ENCODE assay signal across 1 cellular context in the genomic region with DNA sequence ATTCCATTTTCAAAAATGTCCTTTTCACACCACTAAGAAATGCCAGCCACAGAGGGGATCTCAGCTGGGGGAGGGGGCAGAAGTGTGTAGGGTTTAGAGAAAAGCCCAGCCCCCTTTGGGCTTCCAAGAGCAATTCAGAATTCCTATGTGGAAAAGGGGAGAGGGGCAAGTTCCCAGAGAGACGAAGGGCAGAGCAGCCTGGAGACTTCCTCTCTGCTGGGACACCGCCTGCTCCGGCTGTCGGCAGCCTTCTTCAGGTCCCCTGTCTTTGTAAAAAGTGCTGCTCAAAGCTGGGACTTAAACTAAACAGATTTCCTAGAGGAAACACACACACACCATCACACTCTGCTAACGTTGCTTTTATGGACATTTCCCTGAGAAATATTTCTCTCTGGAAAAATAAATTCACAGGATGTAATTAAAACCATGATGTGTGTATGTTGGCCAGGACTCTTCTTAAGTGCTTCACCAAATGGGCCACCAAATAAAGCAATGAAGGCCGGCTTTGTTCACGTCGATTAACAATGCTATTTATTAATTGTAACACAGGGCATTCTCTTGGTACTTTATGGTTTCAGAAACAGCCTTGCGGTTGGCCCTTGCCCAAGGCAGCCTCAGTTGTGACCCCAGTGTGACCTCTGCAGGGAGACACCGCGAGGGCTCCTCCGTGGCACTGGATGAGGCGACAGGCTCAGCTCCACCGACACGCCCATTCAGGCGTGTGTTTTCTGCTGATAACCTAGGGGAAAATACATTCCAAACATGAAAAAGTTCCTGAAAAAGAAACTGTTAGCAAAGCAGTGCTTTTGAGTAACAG.
TF ChIP-seq lines count a peak whose summit lies in the region.

No MANE protein-coding gene starts in this region.

TF ChIP-seq in WTC11, 78 proteins besides CTCF, POLR2A, EP300 and RAD21 (continued from another document):
- TF ChIP-seq, protein P1, sequence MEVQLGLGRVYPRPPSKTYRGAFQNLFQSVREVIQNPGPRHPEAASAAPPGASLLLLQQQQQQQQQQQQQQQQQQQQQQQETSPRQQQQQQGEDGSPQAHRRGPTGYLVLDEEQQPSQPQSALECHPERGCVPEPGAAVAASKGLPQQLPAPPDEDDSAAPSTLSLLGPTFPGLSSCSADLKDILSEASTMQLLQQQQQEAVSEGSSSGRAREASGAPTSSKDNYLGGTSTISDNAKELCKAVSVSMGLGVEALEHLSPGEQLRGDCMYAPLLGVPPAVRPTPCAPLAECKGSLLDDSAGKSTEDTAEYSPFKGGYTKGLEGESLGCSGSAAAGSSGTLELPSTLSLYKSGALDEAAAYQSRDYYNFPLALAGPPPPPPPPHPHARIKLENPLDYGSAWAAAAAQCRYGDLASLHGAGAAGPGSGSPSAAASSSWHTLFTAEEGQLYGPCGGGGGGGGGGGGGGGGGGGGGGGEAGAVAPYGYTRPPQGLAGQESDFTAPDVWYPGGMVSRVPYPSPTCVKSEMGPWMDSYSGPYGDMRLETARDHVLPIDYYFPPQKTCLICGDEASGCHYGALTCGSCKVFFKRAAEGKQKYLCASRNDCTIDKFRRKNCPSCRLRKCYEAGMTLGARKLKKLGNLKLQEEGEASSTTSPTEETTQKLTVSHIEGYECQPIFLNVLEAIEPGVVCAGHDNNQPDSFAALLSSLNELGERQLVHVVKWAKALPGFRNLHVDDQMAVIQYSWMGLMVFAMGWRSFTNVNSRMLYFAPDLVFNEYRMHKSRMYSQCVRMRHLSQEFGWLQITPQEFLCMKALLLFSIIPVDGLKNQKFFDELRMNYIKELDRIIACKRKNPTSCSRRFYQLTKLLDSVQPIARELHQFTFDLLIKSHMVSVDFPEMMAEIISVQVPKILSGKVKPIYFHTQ (CRISPR knock-in tag; IDR thresholded peaks at IDR 0.05): no peak
- TF ChIP-seq ZNF263 (CRISPR knock-in tag; IDR thresholded peaks at IDR 0.05; ENCODE audit: low read depth): no peak
- TF ChIP-seq, protein P2, sequence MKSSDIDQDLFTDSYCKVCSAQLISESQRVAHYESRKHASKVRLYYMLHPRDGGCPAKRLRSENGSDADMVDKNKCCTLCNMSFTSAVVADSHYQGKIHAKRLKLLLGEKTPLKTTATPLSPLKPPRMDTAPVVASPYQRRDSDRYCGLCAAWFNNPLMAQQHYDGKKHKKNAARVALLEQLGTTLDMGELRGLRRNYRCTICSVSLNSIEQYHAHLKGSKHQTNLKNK (CRISPR knock-in tag; IDR thresholded peaks at IDR 0.05): no peak
- TF ChIP-seq NR3C1 (CRISPR knock-in tag; conservative IDR thresholded peaks at IDR 0.05; ENCODE audit: low read depth): no peak
- TF ChIP-seq, protein P3, sequence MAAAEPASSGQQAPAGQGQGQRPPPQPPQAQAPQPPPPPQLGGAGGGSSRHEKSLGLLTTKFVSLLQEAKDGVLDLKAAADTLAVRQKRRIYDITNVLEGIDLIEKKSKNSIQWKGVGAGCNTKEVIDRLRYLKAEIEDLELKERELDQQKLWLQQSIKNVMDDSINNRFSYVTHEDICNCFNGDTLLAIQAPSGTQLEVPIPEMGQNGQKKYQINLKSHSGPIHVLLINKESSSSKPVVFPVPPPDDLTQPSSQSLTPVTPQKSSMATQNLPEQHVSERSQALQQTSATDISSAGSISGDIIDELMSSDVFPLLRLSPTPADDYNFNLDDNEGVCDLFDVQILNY (CRISPR knock-in tag; IDR thresholded peaks at IDR 0.05): no peak
- TF ChIP-seq, protein P4, sequence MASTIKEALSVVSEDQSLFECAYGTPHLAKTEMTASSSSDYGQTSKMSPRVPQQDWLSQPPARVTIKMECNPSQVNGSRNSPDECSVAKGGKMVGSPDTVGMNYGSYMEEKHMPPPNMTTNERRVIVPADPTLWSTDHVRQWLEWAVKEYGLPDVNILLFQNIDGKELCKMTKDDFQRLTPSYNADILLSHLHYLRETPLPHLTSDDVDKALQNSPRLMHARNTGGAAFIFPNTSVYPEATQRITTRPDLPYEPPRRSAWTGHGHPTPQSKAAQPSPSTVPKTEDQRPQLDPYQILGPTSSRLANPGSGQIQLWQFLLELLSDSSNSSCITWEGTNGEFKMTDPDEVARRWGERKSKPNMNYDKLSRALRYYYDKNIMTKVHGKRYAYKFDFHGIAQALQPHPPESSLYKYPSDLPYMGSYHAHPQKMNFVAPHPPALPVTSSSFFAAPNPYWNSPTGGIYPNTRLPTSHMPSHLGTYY (CRISPR knock-in tag; IDR thresholded peaks at IDR 0.05): no peak
- TF ChIP-seq, protein P5, sequence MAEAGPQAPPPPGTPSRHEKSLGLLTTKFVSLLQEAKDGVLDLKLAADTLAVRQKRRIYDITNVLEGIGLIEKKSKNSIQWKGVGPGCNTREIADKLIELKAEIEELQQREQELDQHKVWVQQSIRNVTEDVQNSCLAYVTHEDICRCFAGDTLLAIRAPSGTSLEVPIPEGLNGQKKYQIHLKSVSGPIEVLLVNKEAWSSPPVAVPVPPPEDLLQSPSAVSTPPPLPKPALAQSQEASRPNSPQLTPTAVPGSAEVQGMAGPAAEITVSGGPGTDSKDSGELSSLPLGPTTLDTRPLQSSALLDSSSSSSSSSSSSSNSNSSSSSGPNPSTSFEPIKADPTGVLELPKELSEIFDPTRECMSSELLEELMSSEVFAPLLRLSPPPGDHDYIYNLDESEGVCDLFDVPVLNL (CRISPR knock-in tag; IDR thresholded peaks at IDR 0.05; ENCODE audit: borderline replicate concordance, low read depth): no peak
- TF ChIP-seq, protein P6, sequence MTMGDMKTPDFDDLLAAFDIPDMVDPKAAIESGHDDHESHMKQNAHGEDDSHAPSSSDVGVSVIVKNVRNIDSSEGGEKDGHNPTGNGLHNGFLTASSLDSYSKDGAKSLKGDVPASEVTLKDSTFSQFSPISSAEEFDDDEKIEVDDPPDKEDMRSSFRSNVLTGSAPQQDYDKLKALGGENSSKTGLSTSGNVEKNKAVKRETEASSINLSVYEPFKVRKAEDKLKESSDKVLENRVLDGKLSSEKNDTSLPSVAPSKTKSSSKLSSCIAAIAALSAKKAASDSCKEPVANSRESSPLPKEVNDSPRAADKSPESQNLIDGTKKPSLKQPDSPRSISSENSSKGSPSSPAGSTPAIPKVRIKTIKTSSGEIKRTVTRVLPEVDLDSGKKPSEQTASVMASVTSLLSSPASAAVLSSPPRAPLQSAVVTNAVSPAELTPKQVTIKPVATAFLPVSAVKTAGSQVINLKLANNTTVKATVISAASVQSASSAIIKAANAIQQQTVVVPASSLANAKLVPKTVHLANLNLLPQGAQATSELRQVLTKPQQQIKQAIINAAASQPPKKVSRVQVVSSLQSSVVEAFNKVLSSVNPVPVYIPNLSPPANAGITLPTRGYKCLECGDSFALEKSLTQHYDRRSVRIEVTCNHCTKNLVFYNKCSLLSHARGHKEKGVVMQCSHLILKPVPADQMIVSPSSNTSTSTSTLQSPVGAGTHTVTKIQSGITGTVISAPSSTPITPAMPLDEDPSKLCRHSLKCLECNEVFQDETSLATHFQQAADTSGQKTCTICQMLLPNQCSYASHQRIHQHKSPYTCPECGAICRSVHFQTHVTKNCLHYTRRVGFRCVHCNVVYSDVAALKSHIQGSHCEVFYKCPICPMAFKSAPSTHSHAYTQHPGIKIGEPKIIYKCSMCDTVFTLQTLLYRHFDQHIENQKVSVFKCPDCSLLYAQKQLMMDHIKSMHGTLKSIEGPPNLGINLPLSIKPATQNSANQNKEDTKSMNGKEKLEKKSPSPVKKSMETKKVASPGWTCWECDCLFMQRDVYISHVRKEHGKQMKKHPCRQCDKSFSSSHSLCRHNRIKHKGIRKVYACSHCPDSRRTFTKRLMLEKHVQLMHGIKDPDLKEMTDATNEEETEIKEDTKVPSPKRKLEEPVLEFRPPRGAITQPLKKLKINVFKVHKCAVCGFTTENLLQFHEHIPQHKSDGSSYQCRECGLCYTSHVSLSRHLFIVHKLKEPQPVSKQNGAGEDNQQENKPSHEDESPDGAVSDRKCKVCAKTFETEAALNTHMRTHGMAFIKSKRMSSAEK (CRISPR knock-in tag; IDR thresholded peaks at IDR 0.05; ENCODE audit: borderline replicate concordance): no peak
- no peak for TF ChIP-seq SMAD4 (CRISPR knock-in tag; IDR thresholded peaks at IDR 0.05)
- TF ChIP-seq ZNF317 (CRISPR knock-in tag; IDR thresholded peaks at IDR 0.05; ENCODE audit: borderline replicate concordance, low read depth): no peak
- TF ChIP-seq IRF2 (CRISPR knock-in tag; IDR thresholded peaks at IDR 0.05; ENCODE audit: borderline replicate concordance, low read depth): no peak
